26 cellular contexts compared by ENCODE assay signal in genomic region chr5:100273846-100274580, GRCh38.
"Had no signal": no experiment of that assay in that cellular context is flagged by ENCODE, and none has a peak within 500 bp of the region (broad histone marks: within the 10 kb centered on the region; RNA-seq: fewer than 3 reads in every experiment).

No MANE protein-coding gene starts in this region.

- H3K9me3 ChIP-seq: heart right ventricle, left lung, lower lobe of right lung, right lobe of liver, testis, transverse colon had no signal

- DNase-seq: activated CD4-positive, alpha-beta T cell treated with anti-CD3 and anti-CD28 coated beads for 4 hours; activated CD4-positive, alpha-beta T cell treated with anti-CD3 and anti-CD28 coated beads, Interleukin-2, amount 50 U/mL, for 4 hours; activated naive CD4-positive, alpha-beta T cell; activated T-cell treated with anti-CD3 and anti-CD28 coated beads for 4 hours; activated T-cell treated with anti-CD3 and anti-CD28 coated beads, Interleukin-2, amount 50 U/mL, for 72 hours; anterior cingulate cortex; brain microvascular endothelial cell; foreskin fibroblast; heart right ventricle; kidney glomerular epithelial cell; left lung; lower lobe of right lung; posterior cingulate gyrus; right lobe of liver; stimulated activated CD4-positive, alpha-beta T cell treated with anti-CD3 and anti-CD28 coated beads, Interleukin-2, amount 100 ng/mL, for 48 hours; stimulated activated naive CD8-positive, alpha-beta T cell treated with anti-CD3 and anti-CD28 coated beads, Interleukin-15, Interleukin-2, amounts not matched to agents 100 U/mL and 50 U/mL, for 24 hours; T-helper 1 cell; T-helper 9 cell; testis; transverse colon had no signal

- H3K4me3 ChIP-seq: heart right ventricle, left lung, lower lobe of right lung, right lobe of liver, testis, transverse colon had no signal

- H3K4me1 ChIP-seq: left lung, lower lobe of right lung, right lobe of liver, testis, transverse colon had no signal

- H3K27me3 ChIP-seq: brain microvascular endothelial cell, heart right ventricle, left lung, right lobe of liver, testis, transverse colon had no signal

- ATAC-seq: activated naive CD4-positive, alpha-beta T cell treated with anti-CD3 and anti-CD28 coated beads, Interleukin-2, amount 50 U/mL, for 72 hours; activated T-cell treated with anti-CD3 and anti-CD28 coated beads, Interleukin-2, amount 50 U/mL, for 72 hours; esophagus mucosa; heart right ventricle; left lung; lower lobe of right lung; right lobe of liver; stimulated activated naive CD8-positive, alpha-beta T cell treated with anti-CD3 and anti-CD28 coated beads, Interleukin-15, Interleukin-2, amounts not matched to agents 100 U/mL and 50 U/mL, for 24 hours had no signal

- H3K27ac ChIP-seq: brain microvascular endothelial cell, heart right ventricle, left lung, lower lobe of right lung, right lobe of liver, testis, transverse colon, VCaP had no signal

- H3K36me3 ChIP-seq: brain microvascular endothelial cell, heart right ventricle, left lung, lower lobe of right lung, right lobe of liver, transverse colon had no signal

- FAIRE-seq: endothelial cell of umbilical vein, TTC549, urothelium cell line had no signal
